Comparison of ENCODE assay signal across 8 cellular contexts in genomic region chr1:2547210-2548067, GRCh38. TPM values are rescaled to one million over a fixed set of nuclear protein-coding genes. Genes with fewer than 3 reads are reported as not detected.
DNase-seq lines count a peak whose midpoint lies in the region; ATAC-seq and TF ChIP-seq lines count a peak whose summit lies in the region.

No MANE protein-coding gene starts in this region.

- no peaks in the 10 kb centered on the region for H3K79me2 ChIP-seq in HCT116 (ENCODE audit: insufficient read depth, low read length)
- H3K79me2 ChIP-seq in parathyroid adenoma = no peaks in the 10 kb centered on the region

- TF ChIP-seq POLR2A in HCT116 (IDR thresholded peaks at IDR 0.05; ENCODE audit: borderline replicate concordance, extremely low read depth, insufficient read depth, insufficient read length) = no peak

- POLR2A ChIA-PET in HCT116 (lab: Charles Lee) = interaction anchor here (0.8 to 1.6 kb wide), 3 partner anchors 21 to 134 kb away, joined by 3 to 6 read pairs (median 4); partner anchors contain the start of gene PANK4

- H3K4me3 Mint-ChIP-seq in endothelial cell (ENCODE audit: unreplicated experiment) = peak overlapping the region; percentile 81

- H2AFZ ChIP-seq in HCT116 (ENCODE audit: low read depth, low read length, poor library complexity, severe bottlenecking) (no peak overlapping the region), parathyroid adenoma (peak overlapping the region; percentile 62)

- H3K36me3 ChIP-seq in HCT116 (ENCODE audit: control insufficient read depth in 1 of 2, insufficient read depth in 2 of 2, low read length in 2 of 2) (no peaks in the 10 kb centered on the region), parathyroid adenoma (ENCODE audit: control insufficient read depth, insufficient read depth, low read length) (no peaks in the 10 kb centered on the region)

- no peak for TF ChIP-seq RAD21 in HCT116 (IDR thresholded peaks at IDR 0.05; ENCODE audit: low read depth)

- DNase-seq in HCT116 (ENCODE audit: low read depth, low spot score) (no peak), T-helper 9 cell (peak; percentile 32), endothelial cell (ENCODE audit: low spot score) (no peak), NCI-H1436 treated with DMSO at 0.1 percent for 48 hours (lab: John Stamatoyannopoulos, UW) (no peak)

- H3K4me1 Mint-ChIP-seq in endothelial cell (ENCODE audit: unreplicated experiment) = no peaks in the 10 kb centered on the region

- no peak; the same call in 1 of the 2 replicates for ATAC-seq in HCT116
- ATAC-seq in GM21737 (IDR thresholded peaks at IDR 0.05; ENCODE audit: unreplicated experiment) = no peak
- no peak for ATAC-seq in HG03439 (IDR thresholded peaks at IDR 0.05; ENCODE audit: unreplicated experiment)

- RAD21 ChIA-PET in HCT116 (lab: Charles Lee; ENCODE audit: low non-redundant PET in 1 of 2, low total read pairs in 2 of 2, uncharacterized antibody in 2 of 2, unreplicated experiment in 2 of 2) = interaction anchor here in 1 of 2 experiments (0.6 to 1.3 kb wide), 2 partner anchors 39 to 133 kb away, joined by 5 read pairs; no protein-coding TSS in a partner anchor

- CTCF ChIA-PET in HCT116 (lab: Charles Lee) = interaction anchor here (0.9 to 2.4 kb wide), 6 partner anchors 22 to 352 kb away, joined by 3 to 13 read pairs (median 6); partner anchors contain the start of genes FAAP20, PANK4 and PEX10

- peaks cover 24 to 44% of the 10 kb centered on the region in 2 experiments for H3K4me1 ChIP-seq in HCT116 (ENCODE audit: control insufficient read depth in 1 of 2, insufficient read depth in 2 of 2, low read length in 2 of 2)
- peaks cover 12% of the 10 kb centered on the region for H3K4me1 ChIP-seq in parathyroid adenoma

- H3K9ac ChIP-seq in HCT116 (ENCODE audit: low read length) = peak overlapping the region; percentile 82
- H3K9ac ChIP-seq in parathyroid adenoma = no peak overlapping the region

- H3K9me2 ChIP-seq in HCT116 (ENCODE audit: insufficient read depth) = no peaks in the 10 kb centered on the region

- intact Hi-C loops in HCT116 (cut with micrococcal nuclease) = loop anchor here (1.0 to 2.0 kb wide), 4 partner anchors 95 to 352 kb away; no protein-coding TSS in a partner anchor

- H3K27ac Mint-ChIP-seq in endothelial cell (ENCODE audit: unreplicated experiment) = no peak overlapping the region

- no peaks in the 10 kb centered on the region for H3K36me3 Mint-ChIP-seq in endothelial cell (ENCODE audit: low read depth, unreplicated experiment)

- H3K27me3 ChIP-seq in HCT116 (ENCODE audit: insufficient read depth, low read length) (no peaks in the 10 kb centered on the region), parathyroid adenoma (ENCODE audit: control insufficient read depth, insufficient read depth, low read length) (no peaks in the 10 kb centered on the region)

- TF ChIP-seq CTCF in C4-2B (conservative IDR thresholded peaks at IDR 0.05) (0 out of 2 replicates have a peak, but pooled peaks have one; percentile 55), HCT116 (IDR thresholded peaks at IDR 0.05 in 2 of 3, conservative IDR thresholded peaks at IDR 0.05 in 1 of 3; ENCODE audit: borderline replicate concordance in 1 of 3, insufficient read depth in 1 of 3, low read depth in 2 of 3, low read length in 2 of 3) (no peak), endothelial cell (IDR thresholded peaks at IDR 0.05; ENCODE audit: unreplicated experiment) (no peak), parathyroid adenoma (IDR thresholded peaks at IDR 0.05) (no peak)

- H4K20me1 ChIP-seq in HCT116 (ENCODE audit: insufficient read depth) = no peaks in the 10 kb centered on the region

- BruUV-seq in HCT116 (replicated peaks; lab: Mats Ljungman, UMichigan) = no TSS peak

- no peaks in the 10 kb centered on the region for H3K9me3 Mint-ChIP-seq in endothelial cell (ENCODE audit: unreplicated experiment)

- H3K9me3 ChIP-seq in HCT116 (ENCODE audit: control insufficient read depth in 1 of 2, insufficient read depth in 1 of 2, low read depth in 1 of 2, low read length in 2 of 2) (no peaks in the 10 kb centered on the region), parathyroid adenoma (ENCODE audit: control insufficient read depth, low read length) (no peaks in the 10 kb centered on the region)

- H3K4me2 ChIP-seq in HCT116 (ENCODE audit: low read length) = peak overlapping the region; percentile 97
- peak overlapping the region; percentile 74 for H3K4me2 ChIP-seq in parathyroid adenoma (ENCODE audit: low read length)

- peaks cover 2% of the 10 kb centered on the region for H3K27me3 Mint-ChIP-seq in endothelial cell (ENCODE audit: unreplicated experiment)

- H3K27ac ChIP-seq in C4-2B = peak overlapping the region; percentile 92
- H3K27ac ChIP-seq in HCT116 (ENCODE audit: low read depth, low read length) = peak overlapping the region; percentile 93
- H3K27ac ChIP-seq in parathyroid adenoma = peak overlapping the region; percentile 95

- peak overlapping the region; percentile 66 to 70 for H3K4me3 ChIP-seq in HCT116 (replicated peaks in 1 of 2; ENCODE audit: low read depth in 1 of 2, low read length in 2 of 2)
- peak overlapping the region; percentile 53 for H3K4me3 ChIP-seq in parathyroid adenoma (ENCODE audit: low read depth, low read length)

TF ChIP-seq in HCT116, 20 proteins besides CTCF, POLR2A, EP300 and RAD21:
- TF ChIP-seq SP1 (IDR thresholded peaks at IDR 0.05; ENCODE audit: low read depth) (no peak), POLR2AphosphoS5 (IDR thresholded peaks at IDR 0.05; ENCODE audit: low read depth, low read length) (no peak; the same call in 1 of the 2 replicates)

RNA-seq across cellular contexts. Expression of gene TNFRSF14, which starts 8.7 kb away (rescaled TPM):
- total RNA-seq in HCT116 (2021; ENCODE audit: unreplicated experiment) (0.66 TPM), endothelial cell (ENCODE audit: unreplicated experiment) (0.26 TPM)
- polyA plus RNA-seq in HCT116 (2012) = 0.20 TPM in 1 of 2 replicates, not detected in the other

RNA-seq across cellular contexts. Expression of gene HES5, which starts 17.4 kb away (rescaled TPM):
- total RNA-seq in HCT116 (2021; ENCODE audit: unreplicated experiment) = not detected
- polyA plus RNA-seq in HCT116 (2012) = not detected in 2 replicates
- not detected for total RNA-seq in endothelial cell (ENCODE audit: unreplicated experiment)

RNA-seq across cellular contexts. Expression of gene PANK4, which starts 21.0 kb away (rescaled TPM):
- 38.5 TPM for total RNA-seq in HCT116 (2021; ENCODE audit: unreplicated experiment)
- 21.0 and 25.6 TPM in 2 replicates for polyA plus RNA-seq in HCT116 (2012)
- total RNA-seq in endothelial cell (ENCODE audit: unreplicated experiment) = 32.3 TPM

RNA-seq across cellular contexts. Expression of gene PRXL2B, which starts 39.1 kb away (rescaled TPM):
- total RNA-seq in HCT116 (2021; ENCODE audit: unreplicated experiment) = 32.2 TPM
- 17.5 and 17.8 TPM in 2 replicates for polyA plus RNA-seq in HCT116 (2012)
- total RNA-seq in endothelial cell (ENCODE audit: unreplicated experiment) = 35.6 TPM
